Comparison of ENCODE assay signal across 9 cellular contexts in the genomic region with DNA sequence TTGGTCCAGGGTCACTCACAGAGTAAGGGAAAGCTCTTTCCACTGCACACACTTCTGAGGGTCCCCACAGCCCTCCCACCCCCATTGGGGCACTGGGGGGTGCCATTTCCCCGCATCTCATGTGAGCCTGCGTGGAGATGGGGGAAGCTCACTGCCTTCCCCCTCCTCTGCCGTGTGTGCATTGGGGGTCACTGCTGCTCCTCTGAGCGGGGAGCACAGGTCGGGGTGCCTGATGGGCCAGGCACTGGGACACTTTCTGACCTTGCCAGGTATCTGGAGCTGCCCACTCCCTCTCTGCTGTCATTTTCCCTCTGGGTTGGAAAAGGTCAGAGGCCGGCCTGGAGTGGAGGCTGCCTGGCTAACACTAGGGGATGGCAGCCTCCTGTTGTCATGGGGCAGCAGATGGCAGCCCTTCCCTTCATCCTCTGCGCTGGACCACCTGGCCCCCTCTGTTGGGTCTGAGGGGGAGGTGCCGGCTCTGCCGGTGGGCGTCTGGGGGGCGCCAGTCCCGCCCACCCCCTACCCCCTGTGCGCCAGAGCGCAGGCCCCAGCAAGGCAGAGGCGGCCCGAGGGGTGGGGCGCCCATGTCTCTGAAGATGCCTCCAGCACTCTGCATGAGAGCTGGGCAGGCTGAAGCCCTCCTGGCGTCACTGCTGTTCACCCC. TPM values are rescaled to one million over a fixed set of nuclear protein-coding genes. Genes with fewer than 3 reads are reported as not detected.
DNase-seq lines count a peak whose midpoint lies in the region; ATAC-seq and TF ChIP-seq lines count a peak whose summit lies in the region.
"Had no signal": no experiment of that assay in that cellular context is flagged by ENCODE, and none has a peak within 500 bp of the region (broad histone marks: within the 10 kb centered on the region; RNA-seq: fewer than 3 reads in every experiment).

No MANE protein-coding gene starts in this region.

- peaks cover 35% of the 10 kb centered on the region; the same call in 1 of the 2 replicates for H4K20me1 ChIP-seq in Karpas-422 (ENCODE audit: insufficient read depth, low read depth, low read length)

- ATAC-seq in GM19395 (IDR thresholded peaks at IDR 0.05; ENCODE audit: unreplicated experiment): peak; percentile 24
- ATAC-seq in GM19351 (IDR thresholded peaks at IDR 0.05; ENCODE audit: unreplicated experiment): no peak
- ATAC-seq in HG02610 (IDR thresholded peaks at IDR 0.05; ENCODE audit: unreplicated experiment): no peak

- H3K9me3 ChIP-seq in Karpas-422 (ENCODE audit: low read length) (no peaks in the 10 kb centered on the region), ectodermal cell (ENCODE audit: control insufficient read depth, low read length) (no peaks in the 10 kb centered on the region), parathyroid adenoma (ENCODE audit: control insufficient read depth, low read length) (no peaks in the 10 kb centered on the region)

- H3K4me1 ChIP-seq in Karpas-422 (ENCODE audit: low read length) (peaks cover 45% of the 10 kb centered on the region), ectodermal cell (ENCODE audit: control insufficient read depth, insufficient read depth, low read length) (peaks cover 64% of the 10 kb centered on the region), parathyroid adenoma (peaks cover 24% of the 10 kb centered on the region)

- H3K36me3 ChIP-seq in Karpas-422 (ENCODE audit: insufficient read depth, low read length) (no peaks in the 10 kb centered on the region), ectodermal cell (ENCODE audit: control insufficient read depth, insufficient read depth, low read length) (no peaks in the 10 kb centered on the region), parathyroid adenoma (ENCODE audit: control insufficient read depth, insufficient read depth, low read length) (no peaks in the 10 kb centered on the region)

- H3K79me2 ChIP-seq in Karpas-422 (ENCODE audit: low read length) (0 out of 2 replicates have a peak, but pooled peaks cover 3% of the 10 kb centered on the region), parathyroid adenoma (peaks cover 7% of the 10 kb centered on the region)

- WGBS in ectodermal cell, 2 experiments: 37 to 40% methylated on average over 18 of the region's 18 CpGs

- H3K27ac ChIP-seq in Karpas-422 (ENCODE audit: low read length) (no peak overlapping the region), ectodermal cell (ENCODE audit: insufficient read depth, low read depth, low read length, poor library complexity, severe bottlenecking) (peak overlapping the region; percentile 90), parathyroid adenoma (no peak overlapping the region)

- H3K27me3 ChIP-seq in Karpas-422 (ENCODE audit: low read length) (no peaks in the 10 kb centered on the region), ectodermal cell (ENCODE audit: control insufficient read depth, insufficient read depth, low read length, poor library complexity, severe bottlenecking) (no peaks in the 10 kb centered on the region), parathyroid adenoma (ENCODE audit: control insufficient read depth, insufficient read depth, low read length) (no peaks in the 10 kb centered on the region)

- H2AFZ ChIP-seq in Karpas-422 (ENCODE audit: low read length): no peak overlapping the region
- no peak overlapping the region for H2AFZ ChIP-seq in parathyroid adenoma

- H3K9me2 ChIP-seq in Karpas-422 (replicated peaks; ENCODE audit: insufficient read depth, low read length): no peaks in the 10 kb centered on the region

- H3K9ac ChIP-seq in Karpas-422 (ENCODE audit: low read length): peak overlapping the region; percentile 70; the same call in 1 of the 2 replicates
- H3K9ac ChIP-seq in parathyroid adenoma: no peak overlapping the region

- no peak for TF ChIP-seq CTCF in parathyroid adenoma (IDR thresholded peaks at IDR 0.05)

- H3K4me2 ChIP-seq in Karpas-422 (ENCODE audit: low read depth, low read length, poor library complexity, severe bottlenecking): peak overlapping the region; percentile 93
- H3K4me2 ChIP-seq in parathyroid adenoma (ENCODE audit: low read length): peak overlapping the region; percentile 69

- no peak for DNase-seq in Karpas-422
- no peak for DNase-seq in NCI-H1105 (lab: John Stamatoyannopoulos, UW)
- DNase-seq in stimulated activated CD4-positive, alpha-beta T cell treated with anti-CD3 and anti-CD28 coated beads, Interleukin-1b, Interleukin-23, amount 100 ng/mL, for 48 hours: no peak

- H3K4me3 ChIP-seq in Karpas-422 (ENCODE audit: low read length) (peak overlapping the region; percentile 72; the same call in 1 of the 2 replicates), ectodermal cell (ENCODE audit: insufficient read depth, low read depth, low read length) (no peak overlapping the region), parathyroid adenoma (ENCODE audit: low read depth, low read length) (peak overlapping the region; percentile 43)

RNA-seq across cellular contexts. Expression of gene SSBP4, which starts 9.1 kb away (rescaled TPM):
- total RNA-seq in Karpas-422 (2014; rRNA removed; shearing (Covaris generic); ENCODE audit: low replicate concordance): 22.5 and 73.2 TPM in 2 replicates
- polyA plus RNA-seq in ectodermal cell (2013, experiment 1 of 4): 72.3 TPM
- polyA plus RNA-seq in ectodermal cell (2013, experiment 2 of 4): 58.6 TPM
- 62.9 TPM for polyA plus RNA-seq in ectodermal cell (2013, experiment 3 of 4)
- 70.4 TPM for polyA plus RNA-seq in ectodermal cell (2013, experiment 4 of 4)

RNA-seq across cellular contexts. Expression of gene ISYNA1, which starts 9.6 kb away (rescaled TPM):
- 4.1 and 10.0 TPM in 2 replicates for total RNA-seq in Karpas-422 (2014; rRNA removed; shearing (Covaris generic); ENCODE audit: low replicate concordance)
- 362 TPM for polyA plus RNA-seq in ectodermal cell (2013, experiment 1 of 4)
- 333 TPM for polyA plus RNA-seq in ectodermal cell (2013, experiment 2 of 4)
- 287 TPM for polyA plus RNA-seq in ectodermal cell (2013, experiment 3 of 4)
- 316 TPM for polyA plus RNA-seq in ectodermal cell (2013, experiment 4 of 4)

RNA-seq across cellular contexts. Expression of gene LRRC25, which starts 30.9 kb away (rescaled TPM):
- 1.6 and 2.2 TPM in 2 replicates for total RNA-seq in Karpas-422 (2014; rRNA removed; shearing (Covaris generic); ENCODE audit: low replicate concordance)
- not detected for polyA plus RNA-seq in ectodermal cell (2013, experiment 1 of 4)
- polyA plus RNA-seq in ectodermal cell (2013, experiment 2 of 4): not detected
- polyA plus RNA-seq in ectodermal cell (2013, experiment 3 of 4): not detected
- polyA plus RNA-seq in ectodermal cell (2013, experiment 4 of 4): not detected
- total RNA-seq: renal cortical epithelial cell had no signal

RNA-seq across cellular contexts. Expression of gene GDF15, which starts 42.3 kb away (rescaled TPM):
- 0.97 TPM in 1 of 2 replicates, not detected in the other for total RNA-seq in Karpas-422 (2014; rRNA removed; shearing (Covaris generic); ENCODE audit: low replicate concordance)
- polyA plus RNA-seq in ectodermal cell (2013, experiment 1 of 4): 1.3 TPM
- 0.78 TPM for polyA plus RNA-seq in ectodermal cell (2013, experiment 2 of 4)
- 1.0 TPM for polyA plus RNA-seq in ectodermal cell (2013, experiment 3 of 4)
- polyA plus RNA-seq in ectodermal cell (2013, experiment 4 of 4): 0.77 TPM
